Comparison of ENCODE assay signal across 1 cellular context in the genomic region with DNA sequence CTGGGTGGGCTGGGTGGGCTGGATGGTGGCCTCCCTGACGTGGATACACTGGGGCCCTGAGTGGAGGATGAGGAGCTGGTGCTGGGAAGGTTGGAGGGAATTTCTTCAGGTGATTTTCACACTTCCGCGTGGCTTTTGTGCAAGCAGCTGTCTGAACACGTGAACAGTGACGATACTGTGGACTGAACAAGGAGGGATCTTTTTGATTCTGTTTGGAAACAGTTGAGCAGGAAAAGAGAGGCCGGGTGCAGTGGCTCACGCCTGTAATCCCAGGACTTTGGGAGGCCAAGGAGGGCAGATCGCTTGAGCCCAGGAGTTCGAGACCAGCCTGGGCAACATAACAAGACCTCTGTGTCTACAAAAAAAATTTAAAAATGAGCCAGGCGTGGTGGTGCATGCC.
TF ChIP-seq lines count a peak whose summit lies in the region.

No MANE protein-coding gene starts in this region.

TF ChIP-seq in HepG2, 621 proteins besides CTCF, POLR2A, EP300 and RAD21:
- TF ChIP-seq ZNF441 (CRISPR knock-in tag; IDR thresholded peaks at IDR 0.05; ENCODE audit: borderline replicate concordance) (peak; percentile 84), ZFP36L1 (CRISPR knock-in tag; IDR thresholded peaks at IDR 0.05) (no peak), TFAP4 (IDR thresholded peaks at IDR 0.05; ENCODE audit: borderline replicate concordance, low read depth) (peak; percentile 54; the same call in 1 of the 2 replicates), ZMAT3 (CRISPR knock-in tag; conservative IDR thresholded peaks at IDR 0.05) (0 out of 2 replicates have a peak, but pooled peaks have one; percentile 3)
- TF ChIP-seq, protein P1, sequence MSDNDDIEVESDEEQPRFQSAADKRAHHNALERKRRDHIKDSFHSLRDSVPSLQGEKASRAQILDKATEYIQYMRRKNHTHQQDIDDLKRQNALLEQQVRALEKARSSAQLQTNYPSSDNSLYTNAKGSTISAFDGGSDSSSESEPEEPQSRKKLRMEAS (IDR thresholded peaks at IDR 0.05) = peak; percentile 32; the same call in 1 of the 2 replicates
- TF ChIP-seq, protein P2, sequence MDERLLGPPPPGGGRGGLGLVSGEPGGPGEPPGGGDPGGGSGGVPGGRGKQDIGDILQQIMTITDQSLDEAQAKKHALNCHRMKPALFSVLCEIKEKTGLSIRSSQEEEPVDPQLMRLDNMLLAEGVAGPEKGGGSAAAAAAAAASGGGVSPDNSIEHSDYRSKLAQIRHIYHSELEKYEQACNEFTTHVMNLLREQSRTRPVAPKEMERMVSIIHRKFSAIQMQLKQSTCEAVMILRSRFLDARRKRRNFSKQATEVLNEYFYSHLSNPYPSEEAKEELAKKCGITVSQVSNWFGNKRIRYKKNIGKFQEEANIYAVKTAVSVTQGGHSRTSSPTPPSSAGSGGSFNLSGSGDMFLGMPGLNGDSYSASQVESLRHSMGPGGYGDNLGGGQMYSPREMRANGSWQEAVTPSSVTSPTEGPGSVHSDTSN (CRISPR knock-in tag; IDR thresholded peaks at IDR 0.05) = no peak
- TF ChIP-seq, protein P3, sequence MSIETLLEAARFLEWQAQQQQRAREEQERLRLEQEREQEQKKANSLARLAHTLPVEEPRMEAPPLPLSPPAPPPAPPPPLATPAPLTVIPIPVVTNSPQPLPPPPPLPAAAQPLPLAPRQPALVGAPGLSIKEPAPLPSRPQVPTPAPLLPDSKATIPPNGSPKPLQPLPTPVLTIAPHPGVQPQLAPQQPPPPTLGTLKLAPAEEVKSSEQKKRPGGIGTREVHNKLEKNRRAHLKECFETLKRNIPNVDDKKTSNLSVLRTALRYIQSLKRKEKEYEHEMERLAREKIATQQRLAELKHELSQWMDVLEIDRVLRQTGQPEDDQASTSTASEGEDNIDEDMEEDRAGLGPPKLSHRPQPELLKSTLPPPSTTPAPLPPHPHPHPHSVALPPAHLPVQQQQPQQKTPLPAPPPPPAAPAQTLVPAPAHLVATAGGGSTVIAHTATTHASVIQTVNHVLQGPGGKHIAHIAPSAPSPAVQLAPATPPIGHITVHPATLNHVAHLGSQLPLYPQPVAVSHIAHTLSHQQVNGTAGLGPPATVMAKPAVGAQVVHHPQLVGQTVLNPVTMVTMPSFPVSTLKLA (IDR thresholded peaks at IDR 0.05) = peak; percentile 59
